In genomic region chrX:9873360-9873759, GRCh38 we compare ENCODE assay signal across 1 cellular context.
TF ChIP-seq lines count a peak whose summit lies in the region.

No MANE protein-coding gene starts in this region.

TF ChIP-seq in H1, 55 proteins besides CTCF, POLR2A, EP300 and RAD21:
- no peak for TF ChIP-seq MAFK (IDR thresholded peaks at IDR 0.05; ENCODE audit: low read depth, low read length)
- no peak for TF ChIP-seq ATF3 (IDR thresholded peaks at IDR 0.05; ENCODE audit: insufficient read depth, low read depth, low read length)
- TF ChIP-seq CHD1 (IDR thresholded peaks at IDR 0.05; ENCODE audit: low read depth, low read length) = no peak
- no peak for TF ChIP-seq ZNF274 (IDR thresholded peaks at IDR 0.05; ENCODE audit: borderline replicate concordance, extremely low read depth, low read length)
- no peak for TF ChIP-seq GABPA (IDR thresholded peaks at IDR 0.05; ENCODE audit: borderline replicate concordance, insufficient read depth, low read length)
- no peak for TF ChIP-seq USF2 (IDR thresholded peaks at IDR 0.05; ENCODE audit: low read length)
- no peak for TF ChIP-seq SRF (IDR thresholded peaks at IDR 0.05; ENCODE audit: low read depth, low read length)
- TF ChIP-seq RXRA (IDR thresholded peaks at IDR 0.05; ENCODE audit: insufficient read depth, low read depth, low read length) = no peak
- TF ChIP-seq BCL11A (IDR thresholded peaks at IDR 0.05; ENCODE audit: low read depth in 2 of 2, low read length in 2 of 2) = no peak
- TF ChIP-seq POU5F1 (IDR thresholded peaks at IDR 0.05; ENCODE audit: low read depth, low read length) = no peak
- no peak for TF ChIP-seq SP1 (IDR thresholded peaks at IDR 0.05; ENCODE audit: low read depth, low read length)
